In the genomic region with DNA sequence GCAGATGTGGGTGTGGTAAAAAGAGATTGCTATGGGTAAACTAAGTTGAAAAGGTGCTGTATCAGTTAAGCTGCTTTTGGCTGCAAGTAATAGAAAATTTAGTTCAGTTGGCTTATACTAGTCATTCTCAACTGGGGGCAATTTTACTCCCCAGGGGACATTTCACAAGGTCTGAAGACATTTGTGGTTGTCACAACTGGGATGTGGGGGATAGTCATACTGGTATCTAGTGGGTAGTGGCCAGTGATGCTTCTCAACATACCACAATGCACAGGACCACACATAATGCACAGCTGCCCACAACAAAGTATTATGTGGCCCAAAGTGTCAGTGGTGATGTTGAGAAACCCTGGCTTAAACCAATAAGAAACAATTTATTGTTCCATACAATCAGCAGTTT, we compare ENCODE assay signal across 16 cellular contexts. TPM values are rescaled to one million over a fixed set of nuclear protein-coding genes. Genes with fewer than 3 reads are reported as not detected.
"Had no signal": no experiment of that assay in that cellular context is flagged by ENCODE, and none has a peak within 500 bp of the region (broad histone marks: within the 10 kb centered on the region; RNA-seq: fewer than 3 reads in every experiment).

No MANE protein-coding gene starts in this region.

- ATAC-seq: activated T-cell treated with anti-CD3 and anti-CD28 coated beads, Interleukin-2, amount 50 U/mL, for 4 hours; effector memory CD8-positive, alpha-beta T cell; esophagus mucosa; sciatic nerve had no signal

- H3K4me3 ChIP-seq: adrenal gland, suprapubic skin had no signal

- H3K9me3 ChIP-seq: adrenal gland, suprapubic skin had no signal

- H3K27ac ChIP-seq: adrenal gland had no signal

- H3K36me3 ChIP-seq: adrenal gland, suprapubic skin had no signal

- H3K27me3 ChIP-seq: adrenal gland had no signal

- DNase-seq: activated CD8-positive, alpha-beta memory T cell treated with anti-CD3 and anti-CD28 coated beads for 24 hours; activated CD8-positive, alpha-beta memory T cell treated with anti-CD3 and anti-CD28 coated beads, Interleukin-2, amount 50 U/mL, for 4 hours; activated naive CD4-positive, alpha-beta T cell; activated T-cell treated with anti-CD3 and anti-CD28 coated beads, Interleukin-2, amount 50 U/mL, for 4 hours; adrenal gland; central memory CD4-positive, alpha-beta T cell; effector memory CD8-positive, alpha-beta T cell; hypothalamus; occipital lobe; stimulated activated CD4-positive, alpha-beta T cell treated with anti-CD3 and anti-CD28 coated beads, Interleukin-4, amount 100 ng/mL, for 1 hour; T1000 had no signal

- H3K4me1 ChIP-seq: adrenal gland had no signal

RNA-seq across cellular contexts. Expression of gene SERTAD4, which starts 31.4 kb away (rescaled TPM):
- total RNA-seq: activated T-cell treated with anti-CD3 and anti-CD28 coated beads, Interleukin-2, amount 50 U/mL, for 4 hours; activated T-helper 2 cell treated with anti-CD3 and anti-CD28 coated beads, Interferon-gamma antibody, Interleukin-2, Interleukin-4, amounts not matched to agents 10 μg/mL and 5 μg/mL and 100 μg/mL, durations not matched to agents 14 hours and 24 hours and 36 hours; T-helper 1 cell treated with Interleukin-12 subunit alpha and Interleukin-12 subunit beta and Interleukin-4 antibody, amounts not matched to agents 30 ng/mL and 1 ng/mL, for 36 hours had no signal
